Comparison of ENCODE assay signal across 8 cellular contexts in genomic region chr17:47253541-47254402, GRCh38. TPM values are rescaled to one million over a fixed set of nuclear protein-coding genes. Genes with fewer than 3 reads are reported as not detected.
DNase-seq lines count a peak whose midpoint lies in the region; ATAC-seq and TF ChIP-seq lines count a peak whose summit lies in the region.

Gene ITGB3 (plus strand): TSS chr17:47253827. CDS start chr17:47253862, 35 bp downstream.

- no peak within 1 kb of the TSS for H3K27ac Mint-ChIP-seq in CD4-positive, alpha-beta T cell

- H3K27me3 ChIP-seq in CD4-positive, alpha-beta T cell (ENCODE audit: control insufficient read depth, insufficient read depth, low read length) = peaks cover 51% of the 10 kb centered on the region
- H3K27me3 ChIP-seq in testis = no peaks in the 10 kb centered on the region

- DNase-seq in CD4-positive, alpha-beta T cell = peak; percentile 41 to 68 (median 48)
- DNase-seq in HS-5 (ENCODE audit: low read depth) = peak; percentile 33
- peak; percentile 84 for DNase-seq in RPMI8226
- peak; percentile 85 for DNase-seq in activated effector memory CD4-positive, alpha-beta T cell treated with anti-CD3 and anti-CD28 coated beads, Interleukin-2, amount 50 U/mL, for 16 hours
- DNase-seq in germinal center (ENCODE audit: low spot score) = peak; percentile 78
- no peak for DNase-seq in omental fat pad (ENCODE audit: low spot score)
- DNase-seq in testis = peak; percentile 77

- WGBS in testis, 2 donors = 1% methylated on average over 18 to 32 of the region's 112 CpGs

- POLR2A ChIA-PET in CD4-positive, alpha-beta T cell (lab: Charles Lee) = no interaction called here

- ATAC-seq in CD4-positive, alpha-beta T cell (ENCODE audit: poor library complexity) = peak; percentile 88
- ATAC-seq in GM19397 (IDR thresholded peaks at IDR 0.05; ENCODE audit: unreplicated experiment) (peak; percentile 89), omental fat pad (ENCODE audit: low FRiP score) (peak; percentile 73)

- no peaks in the 10 kb centered on the region for H3K4me1 ChIP-seq in testis

- no peak for TF ChIP-seq POLR2A in testis (IDR thresholded peaks at IDR 0.05)

- peak within 1 kb of the TSS; percentile 50 to 68 for H3K4me3 ChIP-seq in testis

- no peaks in the 10 kb centered on the region for H3K36me3 Mint-ChIP-seq in CD4-positive, alpha-beta T cell (ENCODE audit: low read depth)

- CTCF ChIA-PET in CD4-positive, alpha-beta T cell (lab: Charles Lee) = interaction anchor here (1.0 kb wide), 1 partner anchor 48 kb away, joined by 3 read pairs; no protein-coding TSS in a partner anchor

- no peaks in the 10 kb centered on the region for H3K9me3 ChIP-seq in CD4-positive, alpha-beta T cell (ENCODE audit: control insufficient read depth, low read length)
- no peaks in the 10 kb centered on the region for H3K9me3 ChIP-seq in testis

- H3K27me3 Mint-ChIP-seq in CD4-positive, alpha-beta T cell = peaks cover 67% of the 10 kb centered on the region

- no peak for TF ChIP-seq CTCF in CD4-positive, alpha-beta T cell (IDR thresholded peaks at IDR 0.05)
- TF ChIP-seq CTCF in omental fat pad (IDR thresholded peaks at IDR 0.05) (no peak), testis (IDR thresholded peaks at IDR 0.05) (peak in 1 of 3 experiments; percentile 32)

- intact Hi-C loops in CD4-positive, alpha-beta T cell (cut with DNase I, micrococcal nuclease) = no loop called here
- intact Hi-C loops in testis (cut with DNase I; ENCODE audit: low total_unique reads) = no loop called here

- no peak within 1 kb of the TSS for H3K27ac ChIP-seq in CD4-positive, alpha-beta T cell (ENCODE audit: low read depth, low read length)
- H3K27ac ChIP-seq in testis = peak within 1 kb of the TSS; percentile 16 to 55

- peak within 1 kb of the TSS; percentile 90 for H3K4me3 Mint-ChIP-seq in CD4-positive, alpha-beta T cell

- H3K4me1 Mint-ChIP-seq in CD4-positive, alpha-beta T cell (ENCODE audit: low read depth) = peaks cover 9% of the 10 kb centered on the region

- no peaks in the 10 kb centered on the region for H3K36me3 ChIP-seq in testis (ENCODE audit: low read depth, missing control alignments)

- H3K9me3 Mint-ChIP-seq in CD4-positive, alpha-beta T cell = no peaks in the 10 kb centered on the region

RNA-seq across cellular contexts. Expression of gene ITGB3, which starts in this region (rescaled TPM):
- total RNA-seq in CD4-positive, alpha-beta T cell = under 1 TPM in 1 of 2 experiments, not detected in 1; 0.05 TPM
- 10 to 100 TPM; 12.1 to 72.9 (median 17.5) TPM for total RNA-seq in omental fat pad
- total RNA-seq in testis = 10 to 100 TPM in 1 of 2 donors, 1 to 10 TPM in 1; 6.9 to 10.3 TPM
- polyA plus RNA-seq in testis (ENCODE audit: insufficient read depth, low read depth, low replicate concordance) = 7.6 TPM

Comparison
In these comparisons a context has a peak if more than half of its experiments do, and no peak if none do; other contexts are left out.
1. RNA of gene ITGB3 (total RNA-seq): 12.1 to 72.9 TPM in omental fat pad and 6.9 to 10.3 TPM in testis; 0.05 TPM in CD4-positive, alpha-beta T cell; every median in the first group is over 4 times any median in the second.
2. Peak in DNase-seq and ATAC-seq in CD4-positive, alpha-beta T cell; RNA of the gene not detected or under 1 TPM.
3. Peak in every context shown above with its lines, with median percentiles within 50 percentile points of each other: ATAC-seq.